Comparison of ENCODE assay signal across 27 cellular contexts in the genomic region with DNA sequence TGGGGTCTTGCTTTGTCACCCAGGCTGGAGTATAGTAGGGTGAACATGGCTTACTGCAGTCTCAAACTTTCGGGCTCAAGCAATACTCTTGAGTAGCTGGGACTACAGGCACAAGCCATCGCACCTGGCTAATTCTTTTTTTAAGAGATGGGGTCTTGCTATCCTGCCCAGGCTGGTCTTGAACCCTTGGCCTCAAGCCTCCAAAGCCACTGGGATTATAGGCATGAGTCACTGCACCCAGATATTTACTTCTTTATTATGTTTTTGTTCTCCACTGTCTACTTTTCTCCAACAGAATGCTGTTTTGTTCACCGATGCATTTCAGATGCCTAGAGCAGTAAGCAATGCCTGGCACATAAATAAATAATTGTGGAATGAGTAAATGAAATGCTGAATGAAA.
"Had no signal": no experiment of that assay in that cellular context is flagged by ENCODE, and none has a peak within 500 bp of the region (broad histone marks: within the 10 kb centered on the region; RNA-seq: fewer than 3 reads in every experiment).

No MANE protein-coding gene starts in this region.

- DNase-seq: stimulated activated CD4-positive, alpha-beta T cell treated with anti-CD3 and anti-CD28 coated beads, Interleukin-2, amount 100 ng/mL, for 48 hours; stimulated activated CD4-positive, alpha-beta T cell treated with anti-CD3 and anti-CD28 coated beads, Interleukin-4, amount 100 ng/mL, for 1 hour; stimulated activated CD4-positive, alpha-beta T cell treated with anti-CD3 and anti-CD28 coated beads, Interleukin-4, amount 100 ng/mL, for 24 hours; stimulated activated CD4-positive, alpha-beta T cell treated with anti-CD3 and anti-CD28 coated beads, Interleukin-4, amount 100 ng/mL, for 4 hours; stimulated activated CD8-positive, alpha-beta memory T cell treated with anti-CD3 and anti-CD28 coated beads, Interleukin-4, amount 100 ng/mL, for 48 hours; stimulated activated naive B cell treated with anti-CD40 and anti-IgM and Interleukin-4, amounts not matched to agents 10 μg/mL and 1 μg/mL and 100 μg/mL, for 72 hours; stimulated activated naive CD4-positive, alpha-beta T cell; stimulated activated naive CD4-positive, alpha-beta T cell treated with Interleukin-2 at 50 U/mL for 16 hours; stimulated activated naive CD8-positive, alpha-beta T cell treated with anti-CD3 and anti-CD28 coated beads, Interleukin-15, amount 100 ng/mL, for 72 hours; stimulated activated naive CD8-positive, alpha-beta T cell treated with anti-CD3 and anti-CD28 coated beads, Interleukin-15, Interleukin-2, amounts not matched to agents 100 U/mL and 50 U/mL, for 24 hours; stomach; substantia nigra; testis; thyroid gland; tibial artery; transverse colon; trophoblast cell; upper lobe of left lung; upper lobe of right lung; uterus had no signal

- H3K4me3 ChIP-seq: stomach, suprapubic skin, testis, thoracic aorta, thyroid gland, tibial artery, tibial nerve, transverse colon, upper lobe of left lung, upper lobe of right lung, uterus, vagina had no signal

- FAIRE-seq: urothelium cell line had no signal

- H3K27ac ChIP-seq: stomach, suprapubic skin, testis, thoracic aorta, thyroid gland, tibial artery, tibial nerve, transverse colon, upper lobe of left lung, upper lobe of right lung, uterus, vagina had no signal

- H3K36me3 ChIP-seq: stomach, suprapubic skin, thoracic aorta, thyroid gland, tibial artery, tibial nerve, transverse colon, upper lobe of left lung, upper lobe of right lung, uterus, vagina had no signal

- H3K4me1 ChIP-seq: stomach, suprapubic skin, testis, thyroid gland, tibial artery, tibial nerve, transverse colon, upper lobe of left lung, upper lobe of right lung, uterus, vagina had no signal

- H3K9me3 ChIP-seq: stomach, suprapubic skin, testis, thoracic aorta, thyroid gland, tibial artery, tibial nerve, transverse colon, upper lobe of left lung, upper lobe of right lung, uterus, vagina had no signal

- H3K27me3 ChIP-seq: stomach, suprapubic skin, testis, thyroid gland, tibial artery, tibial nerve, transverse colon, upper lobe of left lung, uterus, vagina had no signal

- ATAC-seq: stimulated activated effector memory CD8-positive, alpha-beta T cell treated with anti-CD3 and anti-CD28 coated beads, Interleukin-12 subunit alpha, Interleukin-12 subunit beta, amount 100 ng/mL, for 72 hours; stimulated activated memory B cell treated with anti-CD40 and anti-IgM and Interleukin-4, amounts not matched to agents 10 μg/mL and 1 μg/mL and 100 μg/mL, for 72 hours; stimulated activated naive B cell treated with anti-CD40 and anti-IgM and Interleukin-4, amounts not matched to agents 10 μg/mL and 1 μg/mL and 100 μg/mL, for 72 hours; stimulated activated naive CD8-positive, alpha-beta T cell treated with anti-CD3 and anti-CD28 coated beads, Interleukin-15, amount 100 ng/mL, for 72 hours; stimulated activated naive CD8-positive, alpha-beta T cell treated with anti-CD3 and anti-CD28 coated beads, Interleukin-15, Interleukin-2, amounts not matched to agents 100 U/mL and 50 U/mL, for 24 hours; upper lobe of right lung had no signal
